7 cellular contexts compared by ENCODE assay signal in the genomic region with DNA sequence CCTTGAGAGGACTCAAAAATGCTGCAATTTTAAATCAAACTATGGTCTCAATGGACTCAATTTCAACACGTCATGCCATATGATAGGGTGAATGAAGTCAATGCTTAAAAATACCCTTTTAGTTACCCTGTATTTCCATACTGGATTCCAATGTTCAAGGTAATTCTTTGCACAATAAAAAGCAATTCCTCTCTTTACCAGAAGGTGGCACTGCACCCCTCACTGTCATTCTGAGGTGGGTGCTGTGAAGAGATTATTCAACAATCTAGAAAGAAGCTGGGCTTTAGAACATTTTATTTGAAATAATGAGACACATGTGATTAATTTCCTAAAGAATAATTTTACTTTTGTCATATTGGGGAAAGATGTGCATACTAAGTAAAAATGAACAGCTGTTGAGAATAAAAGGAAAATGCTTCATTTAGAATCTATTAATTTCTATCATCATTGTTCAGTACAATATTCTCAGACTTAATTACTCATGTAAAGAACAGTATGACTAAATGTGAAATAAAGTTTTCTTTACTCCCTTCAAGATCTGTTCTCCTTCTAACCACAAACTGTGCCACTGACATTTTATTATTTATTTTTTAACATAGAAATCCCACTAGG.
DNase-seq lines count a peak whose midpoint lies in the region; ATAC-seq and TF ChIP-seq lines count a peak whose summit lies in the region.

No MANE protein-coding gene starts in this region.

- H3K4me1 ChIP-seq in mammary epithelial cell (ENCODE audit: insufficient read depth, low read length) (no peaks in the 10 kb centered on the region), lower lobe of right lung (no peaks in the 10 kb centered on the region)

- H4K20me1 ChIP-seq in mammary epithelial cell (ENCODE audit: insufficient read depth, low read length) = no peaks in the 10 kb centered on the region

- H3K27ac ChIP-seq in mammary epithelial cell (ENCODE audit: insufficient read depth, low read depth, low read length) = no peak overlapping the region
- H3K27ac ChIP-seq in lower lobe of right lung = no peak overlapping the region

- H3K27me3 ChIP-seq in mammary epithelial cell (ENCODE audit: insufficient read depth, low read length) (no peaks in the 10 kb centered on the region), lower lobe of right lung (ENCODE audit: low read depth) (no peaks in the 10 kb centered on the region)

- WGBS in mammary epithelial cell (ENCODE audit: low coverage, missing lambda C conversion rate) = 10% methylated on average over 1 of the region's 1 CpG

- intact Hi-C loops in mammary epithelial cell (cut with micrococcal nuclease) = loop anchor here (1.0 to 5.0 kb wide), 2 partner anchors 343 to 670 kb away; no protein-coding TSS in a partner anchor
- intact Hi-C loops in lower lobe of right lung (cut with DNase I) = no loop called here

- dilution Hi-C loops in mammary epithelial cell (cut with HindIII; ENCODE audit: low sequenced_read_pairs) = no loop called here

- DNase-seq in EL (peak; percentile 4), NCI-H526 (lab: John Stamatoyannopoulos, UW) (peak; percentile 21 to 74), mammary epithelial cell (peak; percentile 7), lower lobe of right lung (no peak)
- DNase-seq in stimulated activated naive CD4-positive, alpha-beta T cell treated with Interleukin-2 at 50 U/mL for 16 hours (lab: John Stamatoyannopoulos, UW) = no peak

- TF ChIP-seq CTCF in mammary epithelial cell (conservative IDR thresholded peaks at IDR 0.05 in 1 of 2, IDR thresholded peaks at IDR 0.05 in 1 of 2; ENCODE audit: extremely low read depth in 1 of 2, insufficient read depth in 1 of 2, low read depth in 1 of 2, low read length in 2 of 2) = peak; percentile 83 to 89
- TF ChIP-seq CTCF in lower lobe of right lung (IDR thresholded peaks at IDR 0.05) = peak; percentile 84

- ATAC-seq in GM19035 (IDR thresholded peaks at IDR 0.05; ENCODE audit: unreplicated experiment) = peak; percentile 84
- peak; percentile 90 for ATAC-seq in HG03139 (IDR thresholded peaks at IDR 0.05; ENCODE audit: unreplicated experiment)
- ATAC-seq in lower lobe of right lung = peak in 1 of 2 donors; percentile 59

- H3K9me3 ChIP-seq in mammary epithelial cell (replicated peaks; ENCODE audit: insufficient read depth, low read length) (no peaks in the 10 kb centered on the region), lower lobe of right lung (no peaks in the 10 kb centered on the region)

- H3K4me3 ChIP-seq in mammary epithelial cell (replicated peaks in 1 of 3; ENCODE audit: insufficient read depth in 1 of 3, low read depth in 2 of 3, low read length in 3 of 3) (no peak overlapping the region), lower lobe of right lung (no peak overlapping the region)

- CTCF ChIA-PET in mammary epithelial cell (lab: Charles Lee; ENCODE audit: low non-redundant PET) = interaction anchor here (0.6 kb wide), 1 partner anchor 343 kb away, joined by 10 read pairs; no protein-coding TSS in a partner anchor

- no peak overlapping the region for H3K9ac ChIP-seq in mammary epithelial cell (ENCODE audit: insufficient read depth, low read length)

- no peak overlapping the region for H2AFZ ChIP-seq in mammary epithelial cell (ENCODE audit: low read depth, low read length)

- H3K79me2 ChIP-seq in mammary epithelial cell (ENCODE audit: insufficient read depth, low read length) = no peaks in the 10 kb centered on the region

- H3K36me3 ChIP-seq in mammary epithelial cell (ENCODE audit: insufficient read depth, low read length) (no peaks in the 10 kb centered on the region), lower lobe of right lung (no peaks in the 10 kb centered on the region)

- no peak overlapping the region for H3K4me2 ChIP-seq in mammary epithelial cell (ENCODE audit: insufficient read depth, low read depth, low read length)

- in situ Hi-C loops in mammary epithelial cell (cut with MboI; ENCODE audit: low sequenced_read_pairs in 2 of 2) = no loop called here

- BruUV-seq in mammary epithelial cell (replicated peaks; lab: Mats Ljungman, UMichigan) = no TSS peak

Comparison
In these comparisons a context has a peak if more than half of its experiments do, and no peak if none do; other contexts are left out.
1. DNase-seq: peak in EL (single experiment), NCI-H526 (2 of 2) and mammary epithelial cell (single experiment); none in lower lobe of right lung (single experiment) and stimulated activated naive CD4-positive, alpha-beta T cell treated with Interleukin-2 at 50 U/mL for 16 hours (single experiment).